In genomic region chr2:26396734-26397298, GRCh38 we compare ENCODE assay signal across 1 cellular context.
TF ChIP-seq lines count a peak whose summit lies in the region.

No MANE protein-coding gene starts in this region.

TF ChIP-seq in K562, 482 proteins besides CTCF, POLR2A, EP300 and RAD21 (continued from another document and continues in another):
- TF ChIP-seq ATF7 (IDR thresholded peaks at IDR 0.05): peak; percentile 64; the same call in 1 of the 2 replicates
- 0 out of 2 replicates have a peak, but pooled peaks have one; percentile 23 for TF ChIP-seq ZNF197 (CRISPR knock-in tag; IDR thresholded peaks at IDR 0.05; ENCODE audit: low read depth)
- TF ChIP-seq SMC3 (conservative IDR thresholded peaks at IDR 0.05; ENCODE audit: insufficient read depth, low read depth, low read length): no peak
- peak; percentile 3; the same call in 1 of the 2 replicates for TF ChIP-seq ZNF316 (IDR thresholded peaks at IDR 0.05)
- TF ChIP-seq AFF1 (IDR thresholded peaks at IDR 0.05; ENCODE audit: low read depth in 1 of 2, partially characterized antibody in 2 of 2): peak; percentile 19 to 47
- TF ChIP-seq ZFP1 (CRISPR knock-in tag; IDR thresholded peaks at IDR 0.05): no peak
- TF ChIP-seq ZNF212 (CRISPR knock-in tag; IDR thresholded peaks at IDR 0.05): no peak
- no peak for TF ChIP-seq CHD7 (IDR thresholded peaks at IDR 0.05; ENCODE audit: low read depth, low read length)
- no peak for TF ChIP-seq ZFP91 (CRISPR knock-in tag; IDR thresholded peaks at IDR 0.05)
- TF ChIP-seq E2F6 (IDR thresholded peaks at IDR 0.05; ENCODE audit: borderline replicate concordance in 1 of 2, extremely low read depth in 1 of 2, insufficient read depth in 1 of 2, insufficient read length in 1 of 2, low read depth in 1 of 2, low read length in 1 of 2, poor library complexity in 1 of 2, severe bottlenecking in 1 of 2): peak in 1 of 2 experiments; percentile 10
- TF ChIP-seq GATA2 (CRISPR knock-in tag; IDR thresholded peaks at IDR 0.05): no peak
- TF ChIP-seq HMGN3 (IDR thresholded peaks at IDR 0.05; ENCODE audit: borderline replicate concordance, extremely low read depth, insufficient read length, low read depth, low read length): no peak
- no peak for TF ChIP-seq L3MBTL2 (IDR thresholded peaks at IDR 0.05)
- peak; percentile 90 for TF ChIP-seq BCOR (IDR thresholded peaks at IDR 0.05)
- no peak for TF ChIP-seq RFX7 (CRISPR knock-in tag; IDR thresholded peaks at IDR 0.05)
- TF ChIP-seq NFIC (IDR thresholded peaks at IDR 0.05): peak; percentile 16; the same call in 1 of the 2 replicates
- no peak for TF ChIP-seq ZBTB17 (CRISPR knock-in tag; IDR thresholded peaks at IDR 0.05)
- TF ChIP-seq FOXK2 (conservative IDR thresholded peaks at IDR 0.05 in 1 of 2, IDR thresholded peaks at IDR 0.05 in 1 of 2; ENCODE audit: low read depth in 2 of 2): peak in 1 of 2 experiments; percentile 35; a peak in 1 of 4 replicates
- no peak for TF ChIP-seq THRA (IDR thresholded peaks at IDR 0.05)
- no peak for TF ChIP-seq CSDE1 (IDR thresholded peaks at IDR 0.05)
- TF ChIP-seq E4F1 (CRISPR knock-in tag; IDR thresholded peaks at IDR 0.05; ENCODE audit: borderline replicate concordance): no peak
- TF ChIP-seq IRF9 (tag; IDR thresholded peaks at IDR 0.05): no peak
